In genomic region chr13:112146073-112146360, GRCh38 we compare ENCODE assay signal across 19 cellular contexts.
"Had no signal": no experiment of that assay in that cellular context is flagged by ENCODE, and none has a peak within 500 bp of the region (broad histone marks: within the 10 kb centered on the region; RNA-seq: fewer than 3 reads in every experiment).

No MANE protein-coding gene starts in this region.

- H3K4me3 ChIP-seq: PC-9 had no signal

- H3K27ac ChIP-seq: PC-9 had no signal

- DNase-seq: activated B cell treated with CpG ODN at 0.5 μM for 24 hours; activated CD4-positive, alpha-beta T cell treated with anti-CD3 and anti-CD28 coated beads for 1 hour; activated CD4-positive, alpha-beta T cell treated with anti-CD3 and anti-CD28 coated beads, Interleukin-2, amount 10 ng/mL, durations not matched to agents 24 days and 14 days; activated CD4-positive, alpha-beta T cell treated with anti-CD3 and anti-CD28 coated beads, Interleukin-2, amount 50 U/mL, for 48 hours; activated CD8-positive, alpha-beta memory T cell treated with anti-CD3 and anti-CD28 coated beads, Interleukin-2, amount 10 ng/mL, durations not matched to agents 7 days and 5 days; activated gamma-delta T cell; activated naive CD4-positive, alpha-beta T cell treated with anti-CD3 and anti-CD28 coated beads for 36 hours; activated T-cell treated with anti-CD3 and anti-CD28 coated beads, Interleukin-2, amount 50 U/mL, for 24 hours; caudate nucleus; KG1; NCI-H1048; NCI-H1694; NCI-H2029; NCI-H2107; NCI-H510A treated with DMSO at 0.1 percent for 48 hours; SHP77 treated with DMSO at 0.1 percent for 48 hours; T-helper 17 cell; T-helper 9 cell had no signal
